Comparison of ENCODE assay signal across 23 cellular contexts in the genomic region with DNA sequence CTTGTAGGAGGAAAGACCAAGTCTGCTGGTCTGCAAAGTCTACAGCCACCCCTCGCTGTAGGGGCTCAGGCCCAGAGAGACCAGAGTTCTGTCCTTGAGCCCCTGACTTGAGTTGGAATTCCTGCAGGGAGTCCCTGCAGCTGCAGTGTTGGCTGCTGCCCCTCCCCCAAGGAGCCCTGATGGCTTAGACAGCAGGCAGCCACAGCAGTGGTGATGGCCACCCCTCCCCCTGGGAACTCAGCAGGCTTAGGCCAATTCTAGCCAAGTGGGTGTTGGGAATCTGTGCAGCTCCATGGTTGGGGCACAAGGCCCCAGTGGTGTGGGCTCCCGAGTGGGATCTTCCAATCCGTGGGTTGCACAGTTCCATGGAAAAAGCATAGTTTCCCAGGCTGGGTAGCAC.
"Had no signal": no experiment of that assay in that cellular context is flagged by ENCODE, and none has a peak within 500 bp of the region (broad histone marks: within the 10 kb centered on the region; RNA-seq: fewer than 3 reads in every experiment).

No MANE protein-coding gene starts in this region.

- H3K4me3 ChIP-seq: hepatocyte, mucosa of descending colon, ovary, psoas muscle, right atrium auricular region, upper lobe of left lung had no signal

- H2AFZ ChIP-seq: hepatocyte had no signal

- H3K36me3 Mint-ChIP-seq: activated naive CD4-positive, alpha-beta T cell treated with anti-CD3 and anti-CD28 coated beads, Interleukin-2, amount 50 U/mL, for 24 hours; brain; memory B cell had no signal

- ATAC-seq: activated CD8-positive, alpha-beta T cell treated with anti-CD3 and anti-CD28 coated beads for 36 hours; esophagus mucosa; left colon; mucosa of descending colon; psoas muscle; stimulated activated naive CD8-positive, alpha-beta T cell treated with anti-CD3 and anti-CD28 coated beads, Interleukin-15, Interleukin-2, amounts not matched to agents 100 U/mL and 50 U/mL, for 24 hours had no signal

- H3K9me3 Mint-ChIP-seq: activated CD8-positive, alpha-beta T cell treated with anti-CD3 and anti-CD28 coated beads for 36 hours; activated T-helper 1 cell treated with anti-CD3 and anti-CD28 coated beads, Interleukin-12 subunit alpha, Interleukin-12 subunit beta, Interleukin-2, Interleukin-4 antibody, amounts not matched to agents 30 ng/mL and 10 ng/mL and 1 ng/mL, durations not matched to agents 14 hours and 24 hours and 36 hours had no signal

- H3K27me3 Mint-ChIP-seq: activated CD4-positive, alpha-beta T cell treated with anti-CD3 and anti-CD28 coated beads, Interleukin-2, amount 10 ng/mL, durations not matched to agents 7 days and 5 days; activated CD8-positive, alpha-beta T cell treated with anti-CD3 and anti-CD28 coated beads for 36 hours; dendritic cell treated with granulocyte-macrophage colony-stimulating factor and Interleukin-4, amounts not matched to agents 40 ng/mL and 50 ng/mL, for 4 days; memory B cell; naive B cell had no signal

- DNase-seq: activated CD4-positive, alpha-beta T cell treated with anti-CD3 and anti-CD28 coated beads, Interleukin-2, amount 10 ng/mL, durations not matched to agents 7 days and 5 days; activated CD4-positive, CD25-positive, alpha-beta regulatory T cell treated with anti-CD3 and anti-CD28 coated beads, Interleukin-2, amount 50 U/mL, for 72 hours; activated CD8-positive, alpha-beta T cell treated with anti-CD3 and anti-CD28 coated beads for 36 hours; activated gamma-delta T cell treated with Interleukin-2 at 50 U/mL for 16 hours; aorta; effector memory CD4-positive, alpha-beta T cell; foreskin melanocyte; left colon; mucosa of descending colon; naive B cell; ovary; stimulated activated CD4-positive, alpha-beta T cell treated with anti-CD3 and anti-CD28 coated beads, Interleukin-4, amount 100 ng/mL, for 24 hours; stimulated activated naive CD8-positive, alpha-beta T cell treated with anti-CD3 and anti-CD28 coated beads, Interleukin-15, Interleukin-2, amounts not matched to agents 100 U/mL and 50 U/mL, for 24 hours; upper lobe of left lung had no signal

- H3K9me3 ChIP-seq: ovary, psoas muscle, right atrium auricular region, upper lobe of left lung had no signal

- H3K4me1 ChIP-seq: psoas muscle, right atrium auricular region, upper lobe of left lung had no signal

- H3K27me3 ChIP-seq: hepatocyte, ovary, right atrium auricular region, upper lobe of left lung had no signal

- H3K4me3 Mint-ChIP-seq: activated CD4-positive, alpha-beta T cell treated with anti-CD3 and anti-CD28 coated beads, Interleukin-2, amount 10 ng/mL, durations not matched to agents 7 days and 5 days; activated CD8-positive, alpha-beta T cell treated with anti-CD3 and anti-CD28 coated beads for 36 hours; activated naive CD4-positive, alpha-beta T cell treated with anti-CD3 and anti-CD28 coated beads, Interleukin-2, amount 50 U/mL, for 24 hours; activated T-helper 1 cell treated with anti-CD3 and anti-CD28 coated beads, Interleukin-12 subunit alpha, Interleukin-12 subunit beta, Interleukin-2, Interleukin-4 antibody, amounts not matched to agents 30 ng/mL and 10 ng/mL and 1 ng/mL, durations not matched to agents 14 hours and 24 hours and 36 hours; brain; dendritic cell treated with granulocyte-macrophage colony-stimulating factor and Interleukin-4, amounts not matched to agents 40 ng/mL and 50 ng/mL, for 4 days; memory B cell; naive B cell had no signal

- H3K4me2 ChIP-seq: hepatocyte had no signal

- H3K4me1 Mint-ChIP-seq: activated CD4-positive, alpha-beta T cell treated with anti-CD3 and anti-CD28 coated beads, Interleukin-2, amount 10 ng/mL, durations not matched to agents 7 days and 5 days; activated naive CD4-positive, alpha-beta T cell treated with anti-CD3 and anti-CD28 coated beads, Interleukin-2, amount 50 U/mL, for 24 hours; brain; memory B cell; naive B cell had no signal

- H3K27ac ChIP-seq: hepatocyte, ovary, psoas muscle, right atrium auricular region, upper lobe of left lung had no signal

- H3K36me3 ChIP-seq: ovary, right atrium auricular region, upper lobe of left lung had no signal

- H3K27ac Mint-ChIP-seq: activated CD4-positive, alpha-beta T cell treated with anti-CD3 and anti-CD28 coated beads, Interleukin-2, amount 10 ng/mL, durations not matched to agents 7 days and 5 days; activated CD8-positive, alpha-beta T cell treated with anti-CD3 and anti-CD28 coated beads for 36 hours; activated naive CD4-positive, alpha-beta T cell treated with anti-CD3 and anti-CD28 coated beads, Interleukin-2, amount 50 U/mL, for 24 hours; activated T-helper 1 cell treated with anti-CD3 and anti-CD28 coated beads, Interleukin-12 subunit alpha, Interleukin-12 subunit beta, Interleukin-2, Interleukin-4 antibody, amounts not matched to agents 30 ng/mL and 10 ng/mL and 1 ng/mL, durations not matched to agents 14 hours and 24 hours and 36 hours; brain; dendritic cell treated with granulocyte-macrophage colony-stimulating factor and Interleukin-4, amounts not matched to agents 40 ng/mL and 50 ng/mL, for 4 days; memory B cell; naive B cell had no signal
